In genomic region chr11:34051349-34052035, GRCh38 we compare ENCODE assay signal across 8 cellular contexts. TPM values are rescaled to one million over a fixed set of nuclear protein-coding genes. Genes with fewer than 3 reads are reported as not detected.
DNase-seq lines count a peak whose midpoint lies in the region; ATAC-seq and TF ChIP-seq lines count a peak whose summit lies in the region.

Gene CAPRIN1, plus strand, starts transcription at chr11:34051731. Its CDS starts 690 bp downstream, at chr11:34052421.

- no peaks in the 10 kb centered on the region for H3K9me3 Mint-ChIP-seq in activated naive CD4-positive, alpha-beta T cell treated with anti-CD3 and anti-CD28 coated beads, Interleukin-2, amount 50 U/mL, for 24 hours

- H3K4me3 Mint-ChIP-seq in activated naive CD4-positive, alpha-beta T cell treated with anti-CD3 and anti-CD28 coated beads, Interleukin-2, amount 50 U/mL, for 24 hours = peak within 1 kb of the TSS; percentile 99

- peaks cover 2% of the 10 kb centered on the region for H3K36me3 ChIP-seq in GM06990 (ENCODE audit: control insufficient read depth, insufficient read depth, low read length)

- no peaks in the 10 kb centered on the region for H3K27me3 Mint-ChIP-seq in activated naive CD4-positive, alpha-beta T cell treated with anti-CD3 and anti-CD28 coated beads, Interleukin-2, amount 50 U/mL, for 24 hours

- H3K27ac ChIP-seq in temporal lobe (ENCODE audit: low read depth, low read length) = peak within 1 kb of the TSS; percentile 98

- H3K27ac Mint-ChIP-seq in activated naive CD4-positive, alpha-beta T cell treated with anti-CD3 and anti-CD28 coated beads, Interleukin-2, amount 50 U/mL, for 24 hours = peak within 1 kb of the TSS; percentile 87

- peaks cover 6% of the 10 kb centered on the region for H3K36me3 Mint-ChIP-seq in activated naive CD4-positive, alpha-beta T cell treated with anti-CD3 and anti-CD28 coated beads, Interleukin-2, amount 50 U/mL, for 24 hours

- TF ChIP-seq CTCF in GM06990 (IDR thresholded peaks at IDR 0.05; ENCODE audit: insufficient read depth, low read length, poor library complexity, severe bottlenecking) = no peak
- TF ChIP-seq CTCF in omental fat pad (IDR thresholded peaks at IDR 0.05) = no peak

- H3K4me1 Mint-ChIP-seq in activated naive CD4-positive, alpha-beta T cell treated with anti-CD3 and anti-CD28 coated beads, Interleukin-2, amount 50 U/mL, for 24 hours = peaks cover 14% of the 10 kb centered on the region

- H3K4me3 ChIP-seq in GM06990 (replicated peaks; ENCODE audit: low read depth, low read length) = peak within 1 kb of the TSS; percentile 97

- ATAC-seq in HG02588 (IDR thresholded peaks at IDR 0.05; ENCODE audit: unreplicated experiment) = peak; percentile 67
- ATAC-seq in SK-N-SH treated with all-trans-retinoic acid at 6 μM for 48 hours = peak; percentile 91
- ATAC-seq in omental fat pad (ENCODE audit: low FRiP score) = peak; percentile 88

- DNase-seq in GM06990 (ENCODE audit: extremely low read depth, insufficient read length) (peak; percentile 97), NCI-H1092 treated with DMSO at 0.1 percent for 48 hours (lab: John Stamatoyannopoulos, UW) (peak; percentile 98), glomerular visceral epithelial cell (ENCODE audit: extremely low spot score) (peak; percentile 94), omental fat pad (ENCODE audit: low spot score) (no peak)

- no peaks in the 10 kb centered on the region for H3K27me3 ChIP-seq in GM06990 (replicated peaks; ENCODE audit: control insufficient read depth, insufficient read depth, low read length)

TF ChIP-seq in SK-N-SH treated with all-trans-retinoic acid at 6 μM for 48 hours, 23 proteins besides CTCF, POLR2A, EP300 and RAD21:
- no peak for TF ChIP-seq ESRRG (CRISPR knock-in tag; IDR thresholded peaks at IDR 0.05)
- TF ChIP-seq CSDC2 (CRISPR knock-in tag; IDR thresholded peaks at IDR 0.05) = 0 out of 2 replicates have a peak, but pooled peaks have one; percentile 14
- TF ChIP-seq TSHZ2 (CRISPR knock-in tag; IDR thresholded peaks at IDR 0.05) = peak; percentile 51; the same call in 1 of the 2 replicates

RNA-seq across cellular contexts. Expression of gene CAPRIN1, which starts in this region (rescaled TPM):
- total RNA-seq in omental fat pad (100 to 1,000 TPM; 130 to 190 (median 141) TPM), temporal lobe (249 TPM)
